29 cellular contexts compared by ENCODE assay signal in genomic region chr9:108080285-108080684, GRCh38.
DNase-seq lines count a peak whose midpoint lies in the region; ATAC-seq, FAIRE-seq and TF ChIP-seq lines count a peak whose summit lies in the region.
"Had no signal": no experiment of that assay in that cellular context is flagged by ENCODE, and none has a peak within 500 bp of the region (broad histone marks: within the 10 kb centered on the region; RNA-seq: fewer than 3 reads in every experiment).

No MANE protein-coding gene starts in this region.

- no peaks in the 10 kb centered on the region for H3K36me3 ChIP-seq in right atrium auricular region
- H3K36me3 ChIP-seq in K562 (ENCODE audit: control insufficient read depth, insufficient read depth, low read length) = no peaks in the 10 kb centered on the region
- H3K36me3 ChIP-seq in pancreas = no peaks in the 10 kb centered on the region
- H3K36me3 ChIP-seq in mesenchymal stem cell (ENCODE audit: control insufficient read depth in 1 of 2, insufficient read depth in 2 of 2, low read depth in 1 of 2, low read length in 2 of 2) = no peaks in the 10 kb centered on the region
- H3K36me3 ChIP-seq: BE2C, BLaER1 had no signal

- no peak overlapping the region for H3K23ac ChIP-seq in mesenchymal stem cell (ENCODE audit: low read length in 2 of 2)

- FAIRE-seq in K562 (lab: Jason Lieb, UNC) (peak; percentile 72), pancreas (lab: Jason Lieb, UNC) (no peak)
- FAIRE-seq: A204.1, GM12878, GM12892, GM18507 had no signal

- no peak overlapping the region for H3K4ac ChIP-seq in mesenchymal stem cell (ENCODE audit: low read depth in 1 of 2, low read length in 2 of 2)

- no peaks in the 10 kb centered on the region for H3K4me1 Mint-ChIP-seq in stimulated activated effector memory CD8-positive, alpha-beta T cell treated with anti-CD3 and anti-CD28 coated beads, Interleukin-12 subunit alpha, Interleukin-12 subunit beta, amount 100 ng/mL, for 72 hours
- H3K4me1 Mint-ChIP-seq: CD4-positive, alpha-beta memory T cell; CD4-positive, CD25-positive, alpha-beta regulatory T cell; CD8-positive, alpha-beta memory T cell had no signal

- no peak overlapping the region for H3K18ac ChIP-seq in mesenchymal stem cell (ENCODE audit: low read depth in 1 of 2, low read length in 2 of 2)

- no peak overlapping the region for H2AK5ac ChIP-seq in mesenchymal stem cell (ENCODE audit: low read length, severe bottlenecking)

- H4K8ac ChIP-seq in mesenchymal stem cell (ENCODE audit: low read length) = no peak overlapping the region

- H2BK12ac ChIP-seq in mesenchymal stem cell (ENCODE audit: low read length in 2 of 2) = no peak overlapping the region

- no TSS peak for BruUV-seq in K562 (replicated peaks; lab: Mats Ljungman, UMichigan)

- H4K91ac ChIP-seq in mesenchymal stem cell (ENCODE audit: low read length) = no peak overlapping the region

- H3K79me2 ChIP-seq in K562 (ENCODE audit: control insufficient read depth, insufficient read depth, low read length) = no peaks in the 10 kb centered on the region

- TF ChIP-seq POLR2A in K562 (conservative IDR thresholded peaks at IDR 0.05) = no peak

- H3K4me3 Mint-ChIP-seq in stimulated activated effector memory CD8-positive, alpha-beta T cell treated with anti-CD3 and anti-CD28 coated beads, Interleukin-12 subunit alpha, Interleukin-12 subunit beta, amount 100 ng/mL, for 72 hours = no peak overlapping the region
- H3K4me3 Mint-ChIP-seq: CD14-positive monocyte; CD4-positive, alpha-beta memory T cell; CD4-positive, CD25-positive, alpha-beta regulatory T cell; CD8-positive, alpha-beta memory T cell had no signal

- no peak overlapping the region for H2BK5ac ChIP-seq in mesenchymal stem cell (ENCODE audit: low read depth, low read length, poor library complexity, severe bottlenecking)

- CTCF ChIA-PET in K562 (lab: Yijun Ruan, JAX; ENCODE audit: low intra/inter-chr PET ratio) = no interaction called here

- H3K14ac ChIP-seq in mesenchymal stem cell (ENCODE audit: low read length in 2 of 2) = no peak overlapping the region

- H3K27ac ChIP-seq in right atrium auricular region (no peak overlapping the region), right cardiac atrium (ENCODE audit: low read length) (no peak overlapping the region), K562 (ENCODE audit: extremely low read depth, low read depth, low read length) (no peak overlapping the region), pancreas (no peak overlapping the region), mesenchymal stem cell (ENCODE audit: low read length, poor library complexity, severe bottlenecking) (no peak overlapping the region)
- H3K27ac ChIP-seq: BLaER1 had no signal

- peaks cover 23% of the 10 kb centered on the region for H3K9me3 Mint-ChIP-seq in stimulated activated effector memory CD8-positive, alpha-beta T cell treated with anti-CD3 and anti-CD28 coated beads, Interleukin-12 subunit alpha, Interleukin-12 subunit beta, amount 100 ng/mL, for 72 hours

- 79% methylated on average over 3 of the region's 3 CpGs for WGBS in right cardiac atrium
- WGBS in K562 (ENCODE audit: insufficient coverage, low coverage, missing lambda C conversion rate) = 43% methylated on average over 3 of the region's 3 CpGs
- 79 to 82% methylated on average over 3 of the region's 3 CpGs for WGBS in pancreas, 2 donors
- WGBS in mesenchymal stem cell = 98% methylated on average over 3 of the region's 3 CpGs

- no peak for TF ChIP-seq EP300 in K562 (IDR thresholded peaks at IDR 0.05; ENCODE audit: low read length)

- H3K27me3 ChIP-seq in right atrium auricular region (peaks cover 0 to 4% of the 10 kb centered on the region in 2 donors), right cardiac atrium (ENCODE audit: control insufficient read depth, insufficient read depth) (no peaks in the 10 kb centered on the region), K562 (ENCODE audit: control insufficient read depth in 2 of 2, insufficient read depth in 2 of 2, low read length in 2 of 2) (no peaks in the 10 kb centered on the region), pancreas (no peaks in the 10 kb centered on the region), mesenchymal stem cell (ENCODE audit: control insufficient read depth in 1 of 2, insufficient read depth in 1 of 2, low read length in 2 of 2) (no peaks in the 10 kb centered on the region)
- H3K27me3 ChIP-seq: BE2C, BLaER1 had no signal

- H3K79me1 ChIP-seq in mesenchymal stem cell (replicated peaks; ENCODE audit: low read length, poor library complexity, severe bottlenecking) = no peaks in the 10 kb centered on the region

- H2AFZ ChIP-seq in K562 (ENCODE audit: low read depth, low read length) (no peak overlapping the region), mesenchymal stem cell (ENCODE audit: low read depth, low read length) (no peak overlapping the region)

- no peaks in the 10 kb centered on the region for H3K4me1 ChIP-seq in right atrium auricular region
- H3K4me1 ChIP-seq in right cardiac atrium (ENCODE audit: control insufficient read depth, insufficient read depth, low read length) = no peaks in the 10 kb centered on the region
- H3K4me1 ChIP-seq in K562 (replicated peaks in 1 of 2; ENCODE audit: control insufficient read depth in 2 of 2, insufficient read depth in 2 of 2, low read length in 2 of 2) = no peaks in the 10 kb centered on the region
- H3K4me1 ChIP-seq in pancreas = no peaks in the 10 kb centered on the region
- H3K4me1 ChIP-seq in mesenchymal stem cell (ENCODE audit: control insufficient read depth, insufficient read depth, low read depth, low read length) = no peaks in the 10 kb centered on the region

- no peaks in the 10 kb centered on the region for H4K20me1 ChIP-seq in K562 (replicated peaks; ENCODE audit: control insufficient read depth, insufficient read depth, low read length)
- H4K20me1 ChIP-seq: BLaER1 had no signal

- no peaks in the 10 kb centered on the region for H3K36me3 Mint-ChIP-seq in stimulated activated effector memory CD8-positive, alpha-beta T cell treated with anti-CD3 and anti-CD28 coated beads, Interleukin-12 subunit alpha, Interleukin-12 subunit beta, amount 100 ng/mL, for 72 hours
- H3K36me3 Mint-ChIP-seq: CD4-positive, alpha-beta memory T cell; CD8-positive, alpha-beta memory T cell had no signal

- ATAC-seq in Right ventricle myocardium superior (ENCODE audit: poor library complexity) (peak; percentile 54), left ventricle myocardium superior (peak; percentile 60), right cardiac atrium (no peak), K562 (no peak), pancreas (no peak)
- ATAC-seq in stimulated activated effector memory CD8-positive, alpha-beta T cell treated with anti-CD3 and anti-CD28 coated beads, Interleukin-12 subunit alpha, Interleukin-12 subunit beta, amount 100 ng/mL, for 72 hours = peak; percentile 28
- ATAC-seq: GM12878 had no signal

- in situ Hi-C loops in K562 (cut with MboI) = no loop called here

- H3K9me3 ChIP-seq in right atrium auricular region (no peaks in the 10 kb centered on the region), right cardiac atrium (ENCODE audit: control insufficient read depth, low read length) (no peaks in the 10 kb centered on the region), K562 (replicated peaks; ENCODE audit: control insufficient read depth, insufficient read depth, low read depth, low read length) (no peaks in the 10 kb centered on the region), pancreas (no peaks in the 10 kb centered on the region), mesenchymal stem cell (ENCODE audit: control insufficient read depth, low read length) (no peaks in the 10 kb centered on the region)
- H3K9me3 ChIP-seq: BE2C had no signal

- no peak overlapping the region for H3K27ac Mint-ChIP-seq in stimulated activated effector memory CD8-positive, alpha-beta T cell treated with anti-CD3 and anti-CD28 coated beads, Interleukin-12 subunit alpha, Interleukin-12 subunit beta, amount 100 ng/mL, for 72 hours
- H3K27ac Mint-ChIP-seq: CD14-positive monocyte; CD4-positive, alpha-beta memory T cell; CD4-positive, CD25-positive, alpha-beta regulatory T cell; CD8-positive, alpha-beta memory T cell had no signal

- H3K9ac ChIP-seq in K562 (ENCODE audit: insufficient read depth in 1 of 2, low read depth in 2 of 2, low read length in 2 of 2) = no peak overlapping the region
- H3K9ac ChIP-seq in mesenchymal stem cell (ENCODE audit: low read length) = no peak overlapping the region
- H3K9ac ChIP-seq: BLaER1 had no signal

- no peak for TF ChIP-seq RAD21 in K562 (CRISPR knock-in tag; conservative IDR thresholded peaks at IDR 0.05 in 1 of 2, IDR thresholded peaks at IDR 0.05 in 1 of 2)

- H2BK120ac ChIP-seq in mesenchymal stem cell (ENCODE audit: low read depth, low read length) = no peak overlapping the region

- H3K9me1 ChIP-seq in K562 (ENCODE audit: control insufficient read depth, insufficient read depth, low read length) = no peaks in the 10 kb centered on the region

- H3K4me2 ChIP-seq in K562 (ENCODE audit: insufficient read depth, low read length) (no peak overlapping the region), mesenchymal stem cell (ENCODE audit: low read length, poor library complexity, severe bottlenecking) (no peak overlapping the region)
- H3K4me2 ChIP-seq: BLaER1 had no signal

- H3K4me3 ChIP-seq in right atrium auricular region = no peak overlapping the region
- H3K4me3 ChIP-seq in right cardiac atrium (ENCODE audit: low read length) = no peak overlapping the region
- no peak overlapping the region for H3K4me3 ChIP-seq in K562
- H3K4me3 ChIP-seq in pancreas = no peak overlapping the region
- H3K4me3 ChIP-seq in mesenchymal stem cell (ENCODE audit: insufficient read depth in 1 of 2, low read depth in 1 of 2, low read length in 2 of 2) = no peak overlapping the region
- H3K4me3 ChIP-seq: BLaER1, GM12878 had no signal

- POLR2A ChIA-PET in K562 (lab: Yijun Ruan, JAX) = no interaction called here

- H2BK15ac ChIP-seq in mesenchymal stem cell (ENCODE audit: low read depth, poor library complexity, severe bottlenecking) = no peak overlapping the region

- intact Hi-C loops in Right ventricle myocardium superior (cut with DNase I) = no loop called here
- intact Hi-C loops in left ventricle myocardium superior (cut with micrococcal nuclease) = no loop called here
- intact Hi-C loops in right cardiac atrium (cut with DNase I) = no loop called here
- intact Hi-C loops in K562 (cut with micrococcal nuclease) = no loop called here
- intact Hi-C loops in pancreas (cut with DNase I) = no loop called here

- TF ChIP-seq CTCF in right atrium auricular region (IDR thresholded peaks at IDR 0.05) (no peak), K562 (IDR thresholded peaks at IDR 0.05 in 2 of 3, conservative IDR thresholded peaks at IDR 0.05 in 1 of 3; ENCODE audit: insufficient read depth in 2 of 3, low read depth in 1 of 3, low read length in 3 of 3) (no peak), pancreas (IDR thresholded peaks at IDR 0.05) (no peak)

- DNase-seq in Right ventricle myocardium superior = peak; percentile 46
- DNase-seq in right atrium auricular region (ENCODE audit: low spot score) = no peak
- DNase-seq in left ventricle myocardium superior = peak; percentile 43
- DNase-seq in right cardiac atrium = no peak
- no peak for DNase-seq in K562 (ENCODE audit: extremely low read depth in 1 of 4, low spot score in 3 of 4)
- DNase-seq in stimulated activated effector memory CD8-positive, alpha-beta T cell treated with anti-CD3 and anti-CD28 coated beads, Interleukin-12 subunit alpha, Interleukin-12 subunit beta, amount 100 ng/mL, for 72 hours (ENCODE audit: low spot score in 2 of 2) = no peak
- no peak for DNase-seq in pancreas
- no peak for DNase-seq in mesenchymal stem cell
- DNase-seq: 8988T; ACHN; BE2C; C1 segment of cervical spinal cord; CD4-positive, alpha-beta memory T cell; CD4-positive, CD25-positive, alpha-beta regulatory T cell; CD8-positive, alpha-beta memory T cell; COR-L47; DMS 273 treated with DMSO at 0.1 percent for 48 hours; DMS153; DMS53; DMS79; DND-41; EL; GDM1 had no signal

Comparison
In these comparisons a context has a peak if more than half of its experiments do, and no peak if none do; other contexts are left out.
1. ATAC-seq: peak in Right ventricle myocardium superior (single experiment), left ventricle myocardium superior (single experiment) and stimulated activated effector memory CD8-positive, alpha-beta T cell treated with anti-CD3 and anti-CD28 coated beads, Interleukin-12 subunit alpha, Interleukin-12 subunit beta, amount 100 ng/mL, for 72 hours (single experiment); none in right cardiac atrium (0 of 2), K562 (single experiment) and pancreas (0 of 4).
2. DNase-seq: peak in Right ventricle myocardium superior (single experiment) and left ventricle myocardium superior (single experiment); none in right atrium auricular region (single experiment), right cardiac atrium (0 of 3), K562 (0 of 4), stimulated activated effector memory CD8-positive, alpha-beta T cell treated with anti-CD3 and anti-CD28 coated beads, Interleukin-12 subunit alpha, Interleukin-12 subunit beta, amount 100 ng/mL, for 72 hours (0 of 2), pancreas (0 of 6) and mesenchymal stem cell (single experiment).